3 cellular contexts compared by ENCODE assay signal in the genomic region with DNA sequence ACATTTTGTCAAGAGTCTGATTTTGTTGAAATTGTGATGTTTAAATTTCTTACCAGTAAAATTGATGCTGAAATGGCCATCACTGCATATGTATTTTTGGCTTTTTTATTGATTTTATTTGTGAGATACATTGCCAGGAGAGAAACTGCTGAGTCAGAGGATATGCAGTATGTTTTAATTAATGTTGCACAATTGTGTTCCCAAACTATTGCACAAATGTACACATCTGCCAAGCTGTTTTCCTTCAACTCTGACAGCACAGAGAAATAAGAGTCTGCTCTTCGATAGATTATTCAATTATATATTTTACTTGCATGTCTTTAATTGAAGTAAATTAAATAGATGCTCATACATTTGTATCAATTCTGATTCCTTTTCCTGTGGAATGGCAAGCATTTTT.
TF ChIP-seq lines count a peak whose summit lies in the region.

No MANE protein-coding gene starts in this region.

TF ChIP-seq in SK-N-SH treated with all-trans-retinoic acid at 6 μM for 48 hours, 23 proteins besides CTCF, POLR2A, EP300 and RAD21:
- TF ChIP-seq ESRRG (CRISPR knock-in tag; IDR thresholded peaks at IDR 0.05) (no peak), OSR1 (CRISPR knock-in tag; IDR thresholded peaks at IDR 0.05) (no peak), ZFP3 (CRISPR knock-in tag; IDR thresholded peaks at IDR 0.05) (no peak), GLIS3 (CRISPR knock-in tag; IDR thresholded peaks at IDR 0.05) (no peak), TCF4 (CRISPR knock-in tag; IDR thresholded peaks at IDR 0.05; ENCODE audit: borderline replicate concordance) (peak; percentile 42; the same call in 1 of the 2 replicates), ISL1 (CRISPR knock-in tag; IDR thresholded peaks at IDR 0.05) (peak; percentile 67), ZNF70 (CRISPR knock-in tag; IDR thresholded peaks at IDR 0.05) (no peak)

TF ChIP-seq in SK-N-SH, 30 proteins besides CTCF, POLR2A, EP300 and RAD21:
- TF ChIP-seq EZH2phosphoT487 (IDR thresholded peaks at IDR 0.05; ENCODE audit: borderline replicate concordance, low read depth): no peak

TF ChIP-seq in H1, 55 proteins besides CTCF, POLR2A, EP300 and RAD21:
- TF ChIP-seq MAFK (IDR thresholded peaks at IDR 0.05; ENCODE audit: low read depth, low read length) (peak; percentile 64; the same call in 1 of the 2 replicates), KDM5A (IDR thresholded peaks at IDR 0.05; ENCODE audit: low read length) (no peak)
